ENCODE assay signal across 13 cellular contexts in genomic region chr2:215727507-215728503, GRCh38.
DNase-seq lines count a peak whose midpoint lies in the region; ATAC-seq and TF ChIP-seq lines count a peak whose summit lies in the region.
"Had no signal": no experiment of that assay in that cellular context is flagged by ENCODE, and none has a peak within 500 bp of the region (broad histone marks: within the 10 kb centered on the region; RNA-seq: fewer than 3 reads in every experiment).

No MANE protein-coding gene starts in this region.

- WGBS in mesendoderm (ENCODE audit: extremely low coverage, insufficient coverage, low lambda C conversion rate), result no CpG with 5 or more reads among the region's 1 CpG

- H3K27ac ChIP-seq in ascending aorta (peak overlapping the region; percentile 29 to 67), mesendoderm (ENCODE audit: low read depth, low read length) (peak overlapping the region; percentile 63), Karpas-422 (ENCODE audit: low read length) (no peak overlapping the region)

- H2AK5ac ChIP-seq in mesendoderm (ENCODE audit: low read length), result peak overlapping the region; percentile 46

- ATAC-seq in GM18499 (IDR thresholded peaks at IDR 0.05; ENCODE audit: insufficient read depth, unreplicated experiment) (peak; percentile 23), HG02588 (IDR thresholded peaks at IDR 0.05; ENCODE audit: unreplicated experiment) (peak; percentile 11), HG03342 (IDR thresholded peaks at IDR 0.05; ENCODE audit: unreplicated experiment) (no peak), GM18870 (IDR thresholded peaks at IDR 0.05; ENCODE audit: unreplicated experiment) (no peak)

- no peak overlapping the region for H3K4ac ChIP-seq in mesendoderm (ENCODE audit: low read depth, low read length)

- no peaks in the 10 kb centered on the region for H3K27me3 ChIP-seq in ascending aorta
- H3K27me3 ChIP-seq in mesendoderm (ENCODE audit: insufficient read depth, low read length, poor library complexity), result no peaks in the 10 kb centered on the region
- no peaks in the 10 kb centered on the region for H3K27me3 ChIP-seq in Karpas-422 (ENCODE audit: low read length)

- no peak overlapping the region for H3K23ac ChIP-seq in mesendoderm (ENCODE audit: low read length)

- H2BK120ac ChIP-seq in mesendoderm (ENCODE audit: low read depth, low read length), result no peak overlapping the region

- no peak overlapping the region for H3K9ac ChIP-seq in mesendoderm (ENCODE audit: low read length)
- H3K9ac ChIP-seq in Karpas-422 (ENCODE audit: low read length), result no peak overlapping the region

- no peak for TF ChIP-seq CTCF in ascending aorta (IDR thresholded peaks at IDR 0.05)

- peak overlapping the region; percentile 70 for H2BK5ac ChIP-seq in mesendoderm (ENCODE audit: low read length)

- 0 out of 2 replicates have a peak, but pooled peaks cover 4% of the 10 kb centered on the region for H3K9me2 ChIP-seq in Karpas-422 (replicated peaks; ENCODE audit: insufficient read depth, low read length)

- H4K5ac ChIP-seq in mesendoderm (ENCODE audit: low read length), result no peak overlapping the region

- H3K4me2 ChIP-seq in mesendoderm (ENCODE audit: low read length), result no peak overlapping the region
- no peak overlapping the region for H3K4me2 ChIP-seq in Karpas-422 (ENCODE audit: low read depth, low read length, poor library complexity, severe bottlenecking)

- H3K36me3 ChIP-seq in ascending aorta (no peaks in the 10 kb centered on the region), mesendoderm (ENCODE audit: control insufficient read depth, insufficient read depth, low read length) (no peaks in the 10 kb centered on the region), Karpas-422 (ENCODE audit: insufficient read depth, low read length) (no peaks in the 10 kb centered on the region)

- no peaks in the 10 kb centered on the region for H3K9me3 Mint-ChIP-seq in activated T-helper 1 cell treated with anti-CD3 and anti-CD28 coated beads, Interleukin-12 subunit alpha, Interleukin-12 subunit beta, Interleukin-2, Interleukin-4 antibody, amounts not matched to agents 30 ng/mL and 10 ng/mL and 1 ng/mL, durations not matched to agents 14 hours and 24 hours and 36 hours
- H3K9me3 Mint-ChIP-seq: activated B cell treated with CpG ODN at 0.5 μM for 24 hours had no signal

- no peak overlapping the region for H4K8ac ChIP-seq in mesendoderm (ENCODE audit: low read depth, low read length)

- H3K27ac Mint-ChIP-seq in activated T-helper 1 cell treated with anti-CD3 and anti-CD28 coated beads, Interleukin-12 subunit alpha, Interleukin-12 subunit beta, Interleukin-2, Interleukin-4 antibody, amounts not matched to agents 30 ng/mL and 10 ng/mL and 1 ng/mL, durations not matched to agents 14 hours and 24 hours and 36 hours, result no peak overlapping the region
- H3K27ac Mint-ChIP-seq: activated B cell treated with CpG ODN at 0.5 μM for 24 hours had no signal

- H2BK15ac ChIP-seq in mesendoderm (replicated peaks; ENCODE audit: low read depth), result no peak overlapping the region

- H3K4me3 Mint-ChIP-seq in activated T-helper 1 cell treated with anti-CD3 and anti-CD28 coated beads, Interleukin-12 subunit alpha, Interleukin-12 subunit beta, Interleukin-2, Interleukin-4 antibody, amounts not matched to agents 30 ng/mL and 10 ng/mL and 1 ng/mL, durations not matched to agents 14 hours and 24 hours and 36 hours, result no peak overlapping the region
- H3K4me3 Mint-ChIP-seq: activated B cell treated with CpG ODN at 0.5 μM for 24 hours had no signal

- H3K4me3 ChIP-seq in ascending aorta, result no peak overlapping the region
- no peak overlapping the region for H3K4me3 ChIP-seq in mesendoderm (ENCODE audit: low read length)
- no peak overlapping the region for H3K4me3 ChIP-seq in Karpas-422 (ENCODE audit: low read length)

- H2AFZ ChIP-seq in Karpas-422 (ENCODE audit: low read length), result no peak overlapping the region

- H3K56ac ChIP-seq in mesendoderm (ENCODE audit: low read length), result peak overlapping the region; percentile 40

- H3K79me2 ChIP-seq in mesendoderm (ENCODE audit: control insufficient read depth, insufficient read depth, low read length) (no peaks in the 10 kb centered on the region), Karpas-422 (ENCODE audit: low read length) (no peaks in the 10 kb centered on the region)

- H3K4me1 ChIP-seq in ascending aorta, result peaks cover 0 to 4% of the 10 kb centered on the region in 2 donors
- peaks cover 9% of the 10 kb centered on the region for H3K4me1 ChIP-seq in mesendoderm (ENCODE audit: control insufficient read depth, low read depth, low read length)
- H3K4me1 ChIP-seq in Karpas-422 (ENCODE audit: low read length), result peaks cover 15% of the 10 kb centered on the region

- H3K27me3 Mint-ChIP-seq in activated T-helper 1 cell treated with anti-CD3 and anti-CD28 coated beads, Interleukin-12 subunit alpha, Interleukin-12 subunit beta, Interleukin-2, Interleukin-4 antibody, amounts not matched to agents 30 ng/mL and 10 ng/mL and 1 ng/mL, durations not matched to agents 14 hours and 24 hours and 36 hours (ENCODE audit: insufficient read depth), result no peaks in the 10 kb centered on the region
- H3K27me3 Mint-ChIP-seq: activated B cell treated with CpG ODN at 0.5 μM for 24 hours had no signal

- intact Hi-C loops in ascending aorta (cut with DNase I), result no loop called here
- intact Hi-C loops in activated T-helper 1 cell treated with anti-CD3 and anti-CD28 coated beads, Interleukin-12 subunit alpha, Interleukin-12 subunit beta, Interleukin-2, Interleukin-4 antibody, amounts not matched to agents 30 ng/mL and 10 ng/mL and 1 ng/mL, durations not matched to agents 14 hours and 24 hours and 36 hours (cut with micrococcal nuclease), result no loop called here

- H3K18ac ChIP-seq in mesendoderm (ENCODE audit: low read length), result peak overlapping the region; percentile 76

- H3K79me1 ChIP-seq in mesendoderm (ENCODE audit: low read length), result no peaks in the 10 kb centered on the region

- H3K36me3 Mint-ChIP-seq in activated T-helper 1 cell treated with anti-CD3 and anti-CD28 coated beads, Interleukin-12 subunit alpha, Interleukin-12 subunit beta, Interleukin-2, Interleukin-4 antibody, amounts not matched to agents 30 ng/mL and 10 ng/mL and 1 ng/mL, durations not matched to agents 14 hours and 24 hours and 36 hours (ENCODE audit: low read depth), result no peaks in the 10 kb centered on the region

- no peaks in the 10 kb centered on the region for H3K4me1 Mint-ChIP-seq in activated T-helper 1 cell treated with anti-CD3 and anti-CD28 coated beads, Interleukin-12 subunit alpha, Interleukin-12 subunit beta, Interleukin-2, Interleukin-4 antibody, amounts not matched to agents 30 ng/mL and 10 ng/mL and 1 ng/mL, durations not matched to agents 14 hours and 24 hours and 36 hours (ENCODE audit: low read depth)

- H4K20me1 ChIP-seq in Karpas-422 (ENCODE audit: insufficient read depth, low read depth, low read length), result no peaks in the 10 kb centered on the region

- DNase-seq in ascending aorta (ENCODE audit: low spot score in 2 of 2) (no peak), mesendoderm (peak; percentile 70), Karpas-422 (no peak)
- no peak for DNase-seq in activated T-helper 1 cell treated with anti-CD3 and anti-CD28 coated beads, Interleukin-12 subunit alpha, Interleukin-12 subunit beta, Interleukin-2, Interleukin-4 antibody, amounts not matched to agents 30 ng/mL and 10 ng/mL and 1 ng/mL, durations not matched to agents 14 hours and 24 hours and 36 hours (ENCODE audit: low spot score)
- DNase-seq: activated B cell treated with CpG ODN at 0.5 μM for 24 hours; activated gamma-delta T cell treated with Interleukin-2 at 50 U/mL for 16 hours; effector CD4-positive, alpha-beta T cell; NCI-H1105; stimulated activated CD4-positive, alpha-beta T cell treated with anti-CD3 and anti-CD28 coated beads, Interleukin-4, amount 100 ng/mL, for 1 hour had no signal

- H3K9me3 ChIP-seq in ascending aorta (no peaks in the 10 kb centered on the region), Karpas-422 (ENCODE audit: low read length) (no peaks in the 10 kb centered on the region)

Comparison
In these comparisons a context has a peak if more than half of its experiments do, and no peak if none do; other contexts are left out.
1. ATAC-seq: peak in GM18499 (single experiment) and HG02588 (single experiment); none in HG03342 (single experiment) and GM18870 (single experiment).